ENCODE assay signal across 21 cellular contexts in the genomic region with DNA sequence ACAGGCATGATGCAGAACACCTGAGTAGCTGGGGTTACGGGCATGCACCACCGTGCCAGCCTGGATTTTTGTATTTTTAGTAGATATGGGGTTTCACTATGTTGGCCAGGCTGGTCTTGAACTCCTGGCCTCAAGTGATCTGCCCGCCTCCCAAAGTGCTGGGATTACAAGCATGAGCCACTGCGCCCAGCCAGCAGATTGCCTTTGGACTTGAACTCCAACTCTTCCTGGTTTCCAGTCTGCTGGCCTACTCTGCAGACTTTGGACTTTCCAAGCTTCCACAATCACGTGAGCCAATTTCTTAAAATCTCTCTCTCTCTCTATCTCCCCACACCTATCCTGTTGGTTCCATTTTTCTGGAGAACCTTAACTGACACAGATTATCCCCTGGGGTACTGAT. TPM values are rescaled to one million over a fixed set of nuclear protein-coding genes. Genes with fewer than 3 reads are reported as not detected.
A peak's percentile ranks its signal among the peaks of the same experiment; 100 is the strongest.
DNase-seq lines count a peak whose midpoint lies in the region; ATAC-seq and TF ChIP-seq lines count a peak whose summit lies in the region.
"Had no signal": no experiment of that assay in that cellular context is flagged by ENCODE, and none has a peak within 500 bp of the region (broad histone marks: within the 10 kb centered on the region; RNA-seq: fewer than 3 reads in every experiment).

No MANE protein-coding gene starts in this region.

- peaks cover 13% of the 10 kb centered on the region for H3K27me3 Mint-ChIP-seq in endodermal cell (ENCODE audit: insufficient read depth)

- no peak overlapping the region for H3K27ac Mint-ChIP-seq in endodermal cell
- H3K27ac Mint-ChIP-seq: CD4-positive, CD25-positive, alpha-beta regulatory T cell; CD8-positive, alpha-beta memory T cell had no signal

- 94% methylated on average over 5 of the region's 5 CpGs for WGBS in endodermal cell (ENCODE audit: insufficient coverage in 1 of 2, insufficient read length in 1 of 2), 2 experiments
- WGBS in body of pancreas, 2 donors: 73 to 81% methylated on average over 5 of the region's 5 CpGs

- H3K4me3 Mint-ChIP-seq in endodermal cell: no peak overlapping the region
- H3K4me3 Mint-ChIP-seq: CD4-positive, CD25-positive, alpha-beta regulatory T cell; CD8-positive, alpha-beta memory T cell had no signal

- intact Hi-C loops in left colon (cut with DNase I, micrococcal nuclease): no loop called here
- intact Hi-C loops in body of pancreas (cut with DNase I): no loop called here

- H3K27ac ChIP-seq in endodermal cell (ENCODE audit: low read depth, low read length): no peak overlapping the region
- H3K27ac ChIP-seq in mucosa of rectum (ENCODE audit: low read depth in 2 of 2, low read length in 2 of 2): peak overlapping the region; percentile 6 to 67
- no peak overlapping the region for H3K27ac ChIP-seq in body of pancreas
- H3K27ac ChIP-seq: HL-60 had no signal

- ATAC-seq in left colon (peak; percentile 66), body of pancreas (no peak), HG03196 (IDR thresholded peaks at IDR 0.05; ENCODE audit: unreplicated experiment) (no peak)
- ATAC-seq: GM12878 had no signal

- H3K9ac ChIP-seq in endodermal cell (ENCODE audit: extremely low read depth, low read length, poor library complexity, severe bottlenecking) (no peak overlapping the region), mucosa of rectum (ENCODE audit: low read depth in 1 of 2, low read length in 2 of 2) (no peak overlapping the region)
- H3K9ac ChIP-seq: GM23248 had no signal

- TF ChIP-seq CTCF in endodermal cell (conservative IDR thresholded peaks at IDR 0.05) (no peak), body of pancreas (IDR thresholded peaks at IDR 0.05) (no peak)

- no peaks in the 10 kb centered on the region for H3K9me3 Mint-ChIP-seq in endodermal cell
- H3K9me3 Mint-ChIP-seq: CD8-positive, alpha-beta memory T cell had no signal

- H3K36me3 ChIP-seq in endodermal cell (ENCODE audit: control insufficient read depth, insufficient read depth, low read length) (no peaks in the 10 kb centered on the region), mucosa of rectum (ENCODE audit: control insufficient read depth in 2 of 2, insufficient read depth in 2 of 2, low read length in 2 of 2) (no peaks in the 10 kb centered on the region), body of pancreas (replicated peaks in 1 of 2; ENCODE audit: insufficient read depth in 1 of 2, low read depth in 2 of 2) (no peaks in the 10 kb centered on the region)
- H3K36me3 ChIP-seq: BE2C, HAP-1 had no signal

- H3K27me3 ChIP-seq in endodermal cell (ENCODE audit: control insufficient read depth, insufficient read depth, low read length, poor library complexity, severe bottlenecking) (no peaks in the 10 kb centered on the region), mucosa of rectum (ENCODE audit: control insufficient read depth in 2 of 2, insufficient read depth in 2 of 2, low read length in 2 of 2) (no peaks in the 10 kb centered on the region), body of pancreas (no peaks in the 10 kb centered on the region)

- H3K4me1 Mint-ChIP-seq in endodermal cell: peaks cover 15% of the 10 kb centered on the region

- no peaks in the 10 kb centered on the region for H3K9me3 ChIP-seq in endodermal cell (ENCODE audit: control insufficient read depth, low read length)
- H3K9me3 ChIP-seq in mucosa of rectum (ENCODE audit: control insufficient read depth in 2 of 2, low read length in 2 of 2): no peaks in the 10 kb centered on the region
- no peaks in the 10 kb centered on the region for H3K9me3 ChIP-seq in body of pancreas
- H3K9me3 ChIP-seq: BE2C, HAP-1 had no signal

- H3K4me1 ChIP-seq in endodermal cell (ENCODE audit: control insufficient read depth, insufficient read depth, low read length) (peaks cover under 1% of the 10 kb centered on the region), mucosa of rectum (ENCODE audit: control insufficient read depth in 2 of 2, insufficient read depth in 2 of 2, low read length in 2 of 2) (peaks cover 4 to 13% of the 10 kb centered on the region in 2 donors), body of pancreas (peaks cover 6% of the 10 kb centered on the region)

- no peak for TF ChIP-seq POLR2A in body of pancreas (IDR thresholded peaks at IDR 0.05)

- H3K4me3 ChIP-seq in endodermal cell (ENCODE audit: low read length) (no peak overlapping the region), mucosa of rectum (ENCODE audit: low read length in 2 of 2) (no peak overlapping the region), body of pancreas (no peak overlapping the region)
- H3K4me3 ChIP-seq: GM12878, GM23248, HAP-1 had no signal

- peak; percentile 30 for DNase-seq in endodermal cell
- peak; percentile 40 to 49 for DNase-seq in left colon
- no peak for DNase-seq in body of pancreas
- DNase-seq in retina: no peak
- no peak for DNase-seq in NCI-H2196 treated with DMSO at 0.1 percent for 48 hours (lab: John Stamatoyannopoulos, UW; ENCODE audit: unreplicated experiment)
- DNase-seq: ACHN; BE2C; C1 segment of cervical spinal cord; CD4-positive, CD25-positive, alpha-beta regulatory T cell; CD8-positive, alpha-beta memory T cell; COR-L47; DMS 273 treated with DMSO at 0.1 percent for 48 hours; DMS53; DND-41; EL had no signal

- H3K36me3 Mint-ChIP-seq in endodermal cell (ENCODE audit: low read depth): no peaks in the 10 kb centered on the region
- H3K36me3 Mint-ChIP-seq: CD4-positive, CD25-positive, alpha-beta regulatory T cell; CD8-positive, alpha-beta memory T cell had no signal

RNA-seq across cellular contexts. Expression of gene EMP1, which starts 55.0 kb away (rescaled TPM):
- total RNA-seq in endodermal cell (under 1 TPM; 0.58 to 0.59 TPM), left colon (1,000 to 10,000 TPM in 1 of 2 donors, 100 to 1,000 TPM in 1; 459 to 1,135 TPM), body of pancreas (10 to 100 TPM; 29.0 to 40.5 TPM)
- 8.4 TPM for polyA plus RNA-seq in endodermal cell (2013, experiment 1 of 2)
- 11.8 TPM for polyA plus RNA-seq in endodermal cell (2013, experiment 2 of 2)

Comparison
In these comparisons a context has a peak if more than half of its experiments do, and no peak if none do; other contexts are left out.
1. DNase-seq: peak in endodermal cell (single experiment) and left colon (2 of 2); none in body of pancreas (0 of 4), retina (single experiment) and NCI-H2196 treated with DMSO at 0.1 percent for 48 hours (single experiment).
2. H3K27ac ChIP-seq: peak in mucosa of rectum (2 of 2); none in endodermal cell (single experiment) and body of pancreas (0 of 4).
3. RNA of gene EMP1, which starts 55.0 kb away (total RNA-seq): 459 to 1,135 TPM in left colon and 29.0 to 40.5 TPM in body of pancreas; 0.58 to 0.59 TPM in endodermal cell; every median in the first group is over 10 times any median in the second.